9 cellular contexts compared by ENCODE assay signal in the genomic region with DNA sequence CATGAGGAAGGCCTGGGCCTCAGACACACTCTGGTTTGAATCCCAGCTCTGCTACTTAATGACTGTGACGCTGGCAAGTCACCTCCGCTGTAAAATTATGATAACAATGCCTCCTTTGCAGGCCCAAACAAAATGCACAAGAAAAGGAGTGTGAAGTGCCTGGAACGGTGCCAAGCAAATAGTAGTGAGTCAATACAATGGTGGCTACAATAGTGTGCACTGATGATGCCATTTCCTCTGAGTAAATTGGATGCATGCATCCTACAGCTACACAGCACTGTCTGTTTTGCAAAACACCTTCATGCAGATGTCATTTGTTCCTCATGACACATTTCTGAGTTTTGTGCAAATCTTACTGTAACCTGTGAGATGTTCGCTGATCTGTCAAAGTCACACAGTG.
DNase-seq lines count a peak whose midpoint lies in the region; FAIRE-seq and TF ChIP-seq lines count a peak whose summit lies in the region.
"Had no signal": no experiment of that assay in that cellular context is flagged by ENCODE, and none has a peak within 500 bp of the region (broad histone marks: within the 10 kb centered on the region; RNA-seq: fewer than 3 reads in every experiment).

No MANE protein-coding gene starts in this region.

- no peaks in the 10 kb centered on the region for H3K27me3 Mint-ChIP-seq in activated naive CD8-positive, alpha-beta T cell treated with anti-CD3 and anti-CD28 coated beads for 36 hours

- no peak overlapping the region for H3K4me3 Mint-ChIP-seq in activated naive CD8-positive, alpha-beta T cell treated with anti-CD3 and anti-CD28 coated beads for 36 hours

- H3K27ac ChIP-seq in colonic mucosa = no peak overlapping the region
- H3K27ac ChIP-seq: left ventricle myocardium inferior had no signal

- TF ChIP-seq CTCF in colonic mucosa (IDR thresholded peaks at IDR 0.05) = no peak

- peaks cover 6% of the 10 kb centered on the region for H3K4me1 ChIP-seq in colonic mucosa

- no peak overlapping the region for H3K27ac Mint-ChIP-seq in activated naive CD8-positive, alpha-beta T cell treated with anti-CD3 and anti-CD28 coated beads for 36 hours

- no peaks in the 10 kb centered on the region for H3K9me3 Mint-ChIP-seq in activated naive CD8-positive, alpha-beta T cell treated with anti-CD3 and anti-CD28 coated beads for 36 hours

- H3K9me3 ChIP-seq in colonic mucosa = no peaks in the 10 kb centered on the region
- H3K9me3 ChIP-seq: left ventricle myocardium inferior had no signal

- no peak overlapping the region for H3K9ac ChIP-seq in colonic mucosa (ENCODE audit: low read depth in 2 of 2, low read length in 2 of 2)

- no peak overlapping the region for H3K4me3 ChIP-seq in colonic mucosa
- H3K4me3 ChIP-seq: left ventricle myocardium inferior had no signal

- no peaks in the 10 kb centered on the region for H3K36me3 ChIP-seq in colonic mucosa
- H3K36me3 ChIP-seq: left ventricle myocardium inferior had no signal

- peak; percentile 57 for FAIRE-seq in HTR-8/SVneo (lab: Jason Lieb, UNC)
- FAIRE-seq: TTC549 had no signal

- peaks cover 50% of the 10 kb centered on the region for H3K4me1 Mint-ChIP-seq in activated naive CD8-positive, alpha-beta T cell treated with anti-CD3 and anti-CD28 coated beads for 36 hours

- no peaks in the 10 kb centered on the region for H3K27me3 ChIP-seq in colonic mucosa

- no peak for DNase-seq in HTR-8/SVneo (ENCODE audit: insufficient read length, low spot score)
- DNase-seq in NCI-H510A treated with DMSO at 0.1 percent for 48 hours (lab: John Stamatoyannopoulos, UW) = peak; percentile 80
- peak; percentile 23 for DNase-seq in activated naive CD8-positive, alpha-beta T cell treated with anti-CD3 and anti-CD28 coated beads for 36 hours
- peak; percentile 71 for DNase-seq in stimulated activated CD4-positive, alpha-beta T cell treated with anti-CD3 and anti-CD28 coated beads, Interleukin-1b, Interleukin-23, amount 100 ng/mL, for 48 hours
- no peak for DNase-seq in colonic mucosa
- DNase-seq in HK-2 (ENCODE audit: unreplicated experiment) = no peak
- DNase-seq in NK-92 (lab: John Stamatoyannopoulos, UW; ENCODE audit: unreplicated experiment) = no peak
- DNase-seq: left ventricle myocardium inferior had no signal

- H3K36me3 Mint-ChIP-seq in activated naive CD8-positive, alpha-beta T cell treated with anti-CD3 and anti-CD28 coated beads for 36 hours = peaks cover 10% of the 10 kb centered on the region

- intact Hi-C loops in colonic mucosa (cut with DNase I) = no loop called here

Comparison
In these comparisons a context has a peak if more than half of its experiments do, and no peak if none do; other contexts are left out.
1. DNase-seq: peak in NCI-H510A treated with DMSO at 0.1 percent for 48 hours (single experiment), activated naive CD8-positive, alpha-beta T cell treated with anti-CD3 and anti-CD28 coated beads for 36 hours (single experiment) and stimulated activated CD4-positive, alpha-beta T cell treated with anti-CD3 and anti-CD28 coated beads, Interleukin-1b, Interleukin-23, amount 100 ng/mL, for 48 hours (single experiment); none in HTR-8/SVneo (single experiment), colonic mucosa (single experiment), HK-2 (single experiment) and NK-92 (single experiment).